8 cellular contexts compared by ENCODE assay signal in genomic region chr3:45143673-45144670, GRCh38. TPM values are rescaled to one million over a fixed set of nuclear protein-coding genes. Genes with fewer than 3 reads are reported as not detected.
DNase-seq lines count a peak whose midpoint lies in the region; ATAC-seq and TF ChIP-seq lines count a peak whose summit lies in the region.
"Had no signal": no experiment of that assay in that cellular context is flagged by ENCODE, and none has a peak within 500 bp of the region (broad histone marks: within the 10 kb centered on the region; RNA-seq: fewer than 3 reads in every experiment).

No MANE protein-coding gene starts in this region.

- H3K27ac ChIP-seq in duodenal mucosa (ENCODE audit: low read depth, low read length) (no peak overlapping the region), WERI-Rb-1 (no peak overlapping the region), adrenal gland (peak overlapping the region in 2 of 5 donors; percentile 17 to 20)

- H3K27me3 Mint-ChIP-seq in progenitor cell of endocrine pancreas: peaks cover 53% of the 10 kb centered on the region

- no peaks in the 10 kb centered on the region for H3K27me3 ChIP-seq in duodenal mucosa (ENCODE audit: control insufficient read depth in 1 of 2, insufficient read depth in 2 of 2, low read length in 2 of 2)
- H3K27me3 ChIP-seq in WERI-Rb-1 (ENCODE audit: insufficient read depth, low read depth, severe bottlenecking): no peaks in the 10 kb centered on the region
- peaks cover 22% of the 10 kb centered on the region for H3K27me3 ChIP-seq in adrenal gland

- H3K27ac Mint-ChIP-seq in progenitor cell of endocrine pancreas: no peak overlapping the region

- no peak for TF ChIP-seq CTCF in progenitor cell of endocrine pancreas (IDR thresholded peaks at IDR 0.05; ENCODE audit: unreplicated experiment)
- TF ChIP-seq CTCF in WERI-Rb-1 (IDR thresholded peaks at IDR 0.05; ENCODE audit: low read depth, low read length): no peak
- TF ChIP-seq CTCF in adrenal gland (IDR thresholded peaks at IDR 0.05): no peak

- H3K36me3 ChIP-seq in duodenal mucosa (ENCODE audit: control insufficient read depth in 1 of 2, insufficient read depth in 2 of 2, low read length in 2 of 2) (no peaks in the 10 kb centered on the region), WERI-Rb-1 (no peaks in the 10 kb centered on the region), adrenal gland (replicated peaks in 1 of 2) (no peaks in the 10 kb centered on the region)

- no peaks in the 10 kb centered on the region for H3K36me3 Mint-ChIP-seq in progenitor cell of endocrine pancreas (ENCODE audit: insufficient read depth)

- peak; percentile 51 for ATAC-seq in GM19397 (IDR thresholded peaks at IDR 0.05; ENCODE audit: unreplicated experiment)
- ATAC-seq in GM18858 (IDR thresholded peaks at IDR 0.05; ENCODE audit: unreplicated experiment): no peak

- H3K4me3 Mint-ChIP-seq in progenitor cell of endocrine pancreas (ENCODE audit: low read depth): peak overlapping the region; percentile 29

- 75 to 89% (median 83%) methylated on average over 6 of the region's 6 CpGs for WGBS in adrenal gland, 4 donors

- DNase-seq in MV-4-11 (lab: John Stamatoyannopoulos, UW) (peak; percentile 78), progenitor cell of endocrine pancreas (ENCODE audit: low spot score, unreplicated experiment) (no peak), WERI-Rb-1 (no peak), adrenal gland (no peak)
- DNase-seq: NCI-H187 had no signal

- peaks cover 9% of the 10 kb centered on the region for H3K4me1 Mint-ChIP-seq in progenitor cell of endocrine pancreas (ENCODE audit: low read depth)

- H3K9me3 ChIP-seq in duodenal mucosa (ENCODE audit: control insufficient read depth in 1 of 2, low read length in 2 of 2) (no peaks in the 10 kb centered on the region), WERI-Rb-1 (ENCODE audit: severe bottlenecking) (no peaks in the 10 kb centered on the region), adrenal gland (replicated peaks in 1 of 3) (no peaks in the 10 kb centered on the region)

- intact Hi-C loops in adrenal gland (cut with DNase I): no loop called here

- H3K4me3 ChIP-seq in duodenal mucosa (ENCODE audit: low read depth in 1 of 2, low read length in 2 of 2) (peak overlapping the region; percentile 19 to 27), WERI-Rb-1 (ENCODE audit: low read depth, low read length) (no peak overlapping the region), adrenal gland (no peak overlapping the region)

- H3K9ac ChIP-seq in duodenal mucosa (ENCODE audit: low read depth in 1 of 2, low read length in 2 of 2): no peak overlapping the region

- no peak for TF ChIP-seq POLR2A in adrenal gland (IDR thresholded peaks at IDR 0.05)

- H3K4me1 ChIP-seq in duodenal mucosa (ENCODE audit: control insufficient read depth in 1 of 2, insufficient read depth in 2 of 2, low read length in 2 of 2): peaks cover 26 to 35% of the 10 kb centered on the region in 2 donors
- H3K4me1 ChIP-seq in adrenal gland (replicated peaks in 1 of 2): peaks cover 0 to 9% of the 10 kb centered on the region in 2 donors

- no peaks in the 10 kb centered on the region for H3K9me3 Mint-ChIP-seq in progenitor cell of endocrine pancreas (ENCODE audit: low read depth)

RNA-seq across cellular contexts. Expression of gene CDCP1, which starts 2.2 kb away (rescaled TPM):
- total RNA-seq in progenitor cell of endocrine pancreas (10.1 and 15.3 TPM in 2 replicates), adrenal gland (1 to 10 TPM in 7 of 8 donors, under 1 TPM in 1; 0.42 to 4.3 (median 2.7) TPM)
- polyA plus RNA-seq in adrenal gland: under 1 TPM; 0.27 to 0.79 (median 0.40) TPM

Comparison
In these comparisons a context has a peak if more than half of its experiments do, and no peak if none do; other contexts are left out.
1. H3K4me3 ChIP-seq: peak in duodenal mucosa (2 of 2); none in WERI-Rb-1 (single experiment) and adrenal gland (0 of 4).